ENCODE assay signal across 16 cellular contexts in the genomic region with DNA sequence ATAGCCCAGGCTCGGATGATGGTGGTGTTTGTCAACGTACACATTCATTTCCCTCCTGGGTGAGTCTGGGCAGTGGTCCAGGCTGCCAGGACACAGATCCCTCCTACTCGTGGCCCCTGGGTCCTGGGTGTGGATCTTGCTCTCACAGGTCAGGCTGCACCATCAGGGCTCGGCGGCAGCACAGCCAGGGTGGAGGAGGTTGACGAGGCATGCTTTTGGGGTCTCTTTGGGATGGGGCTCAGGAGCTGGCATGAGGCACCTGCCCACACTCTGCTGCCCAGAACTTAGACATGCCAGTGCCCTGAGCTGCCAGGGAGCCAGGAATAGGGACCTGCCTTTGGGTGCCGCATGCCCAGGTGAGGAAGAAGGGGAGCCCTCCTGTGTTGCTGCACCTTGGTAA. TPM values are rescaled to one million over a fixed set of nuclear protein-coding genes. Genes with fewer than 3 reads are reported as not detected.
A peak's percentile ranks its signal among the peaks of the same experiment; 100 is the strongest.
DNase-seq lines count a peak whose midpoint lies in the region; ATAC-seq and TF ChIP-seq lines count a peak whose summit lies in the region.
"Had no signal": no experiment of that assay in that cellular context is flagged by ENCODE, and none has a peak within 500 bp of the region (broad histone marks: within the 10 kb centered on the region; RNA-seq: fewer than 3 reads in every experiment).

No MANE protein-coding gene starts in this region.

- H3K4me3 ChIP-seq in RWPE2 (ENCODE audit: severe bottlenecking) (no peak overlapping the region), osteoblast (ENCODE audit: insufficient read depth, low read length) (no peak overlapping the region)
- H3K4me3 ChIP-seq: GM23248 had no signal

- H3K4me2 ChIP-seq in osteoblast (ENCODE audit: insufficient read depth, low read length): no peak overlapping the region

- H3K27ac ChIP-seq in RWPE2 (ENCODE audit: poor library complexity, severe bottlenecking) (no peak overlapping the region), osteoblast (ENCODE audit: low read depth, low read length) (no peak overlapping the region)
- H3K27ac ChIP-seq: GM23248 had no signal

- H2AFZ ChIP-seq in osteoblast (ENCODE audit: low read length): no peak overlapping the region
- H2AFZ ChIP-seq: GM23248 had no signal

- TF ChIP-seq CTCF in RWPE2 (IDR thresholded peaks at IDR 0.05; ENCODE audit: poor library complexity, severe bottlenecking): no peak
- TF ChIP-seq CTCF in osteoblast (IDR thresholded peaks at IDR 0.05; ENCODE audit: extremely low read depth, low read depth, low read length): no peak

- H3K27me3 ChIP-seq in RWPE2 (ENCODE audit: insufficient read depth, poor library complexity, severe bottlenecking) (peaks cover 20% of the 10 kb centered on the region), osteoblast (ENCODE audit: insufficient read depth, low read length) (peaks cover 13% of the 10 kb centered on the region)

- DNase-seq in RWPE2 (ENCODE audit: low spot score) (peak; percentile 64), osteoblast (ENCODE audit: insufficient read length, low spot score, missing footprints) (peak; percentile 78), NCI-H510A treated with DMSO at 0.1 percent for 48 hours (lab: John Stamatoyannopoulos, UW) (no peak)
- no peak for DNase-seq in stimulated activated naive B cell treated with anti-CD40 and anti-IgM and Interleukin-4, amounts not matched to agents 10 μg/mL and 1 μg/mL and 100 μg/mL, for 72 hours
- DNase-seq in activated naive CD8-positive, alpha-beta T cell treated with anti-CD3 and anti-CD28 coated beads, Interleukin-2, amount 50 U/mL, for 24 hours: no peak
- DNase-seq: C1 segment of cervical spinal cord; Calu3; CD4-positive, alpha-beta memory T cell; COR-L47; DMS153; DND-41; GM23248; HCEC 1CT had no signal

- no peaks in the 10 kb centered on the region for H3K9me3 Mint-ChIP-seq in stimulated activated naive B cell treated with anti-CD40 and anti-IgM and Interleukin-4, amounts not matched to agents 10 μg/mL and 1 μg/mL and 100 μg/mL, for 72 hours
- H3K9me3 Mint-ChIP-seq in activated naive CD8-positive, alpha-beta T cell treated with anti-CD3 and anti-CD28 coated beads, Interleukin-2, amount 50 U/mL, for 24 hours: no peaks in the 10 kb centered on the region
- H3K9me3 Mint-ChIP-seq: CD4-positive, alpha-beta memory T cell had no signal

- no peaks in the 10 kb centered on the region for H3K79me2 ChIP-seq in osteoblast (ENCODE audit: insufficient read depth, low read length)

- no peak overlapping the region for H3K4me3 Mint-ChIP-seq in stimulated activated naive B cell treated with anti-CD40 and anti-IgM and Interleukin-4, amounts not matched to agents 10 μg/mL and 1 μg/mL and 100 μg/mL, for 72 hours
- H3K4me3 Mint-ChIP-seq in activated naive CD8-positive, alpha-beta T cell treated with anti-CD3 and anti-CD28 coated beads, Interleukin-2, amount 50 U/mL, for 24 hours: no peak overlapping the region
- H3K4me3 Mint-ChIP-seq: CD4-positive, alpha-beta memory T cell had no signal

- H3K36me3 Mint-ChIP-seq in stimulated activated naive B cell treated with anti-CD40 and anti-IgM and Interleukin-4, amounts not matched to agents 10 μg/mL and 1 μg/mL and 100 μg/mL, for 72 hours: no peaks in the 10 kb centered on the region
- no peaks in the 10 kb centered on the region for H3K36me3 Mint-ChIP-seq in activated naive CD8-positive, alpha-beta T cell treated with anti-CD3 and anti-CD28 coated beads, Interleukin-2, amount 50 U/mL, for 24 hours (ENCODE audit: low read depth)
- H3K36me3 Mint-ChIP-seq: CD4-positive, alpha-beta memory T cell had no signal

- peak overlapping the region; percentile 14 for H3K27ac Mint-ChIP-seq in stimulated activated naive B cell treated with anti-CD40 and anti-IgM and Interleukin-4, amounts not matched to agents 10 μg/mL and 1 μg/mL and 100 μg/mL, for 72 hours
- H3K27ac Mint-ChIP-seq in activated naive CD8-positive, alpha-beta T cell treated with anti-CD3 and anti-CD28 coated beads, Interleukin-2, amount 50 U/mL, for 24 hours: no peak overlapping the region

- no peaks in the 10 kb centered on the region for H3K4me1 ChIP-seq in RWPE2 (ENCODE audit: insufficient read depth, poor library complexity, severe bottlenecking)
- H3K4me1 ChIP-seq in osteoblast (ENCODE audit: insufficient read depth, low read length): no peaks in the 10 kb centered on the region

- H3K36me3 ChIP-seq in RWPE2 (ENCODE audit: low read depth) (no peaks in the 10 kb centered on the region), osteoblast (ENCODE audit: insufficient read depth, low read length) (no peaks in the 10 kb centered on the region)

- no peaks in the 10 kb centered on the region for H3K9me3 ChIP-seq in RWPE2 (ENCODE audit: severe bottlenecking)
- H3K9me3 ChIP-seq in osteoblast (ENCODE audit: low read depth, low read length): no peaks in the 10 kb centered on the region

- H3K27me3 Mint-ChIP-seq in stimulated activated naive B cell treated with anti-CD40 and anti-IgM and Interleukin-4, amounts not matched to agents 10 μg/mL and 1 μg/mL and 100 μg/mL, for 72 hours: peaks cover 0 to 4% of the 10 kb centered on the region in 2 donors
- peaks cover 4% of the 10 kb centered on the region for H3K27me3 Mint-ChIP-seq in activated naive CD8-positive, alpha-beta T cell treated with anti-CD3 and anti-CD28 coated beads, Interleukin-2, amount 50 U/mL, for 24 hours

- ATAC-seq in RWPE2 (ENCODE audit: low read depth): no peak
- no peak for ATAC-seq in stimulated activated naive B cell treated with anti-CD40 and anti-IgM and Interleukin-4, amounts not matched to agents 10 μg/mL and 1 μg/mL and 100 μg/mL, for 72 hours (replicated peaks)
- no peak for ATAC-seq in activated naive CD8-positive, alpha-beta T cell treated with anti-CD3 and anti-CD28 coated beads, Interleukin-2, amount 50 U/mL, for 24 hours
- ATAC-seq in GM21737 (IDR thresholded peaks at IDR 0.05; ENCODE audit: unreplicated experiment): no peak

- peaks cover 21 to 31% of the 10 kb centered on the region in 2 donors for H3K4me1 Mint-ChIP-seq in stimulated activated naive B cell treated with anti-CD40 and anti-IgM and Interleukin-4, amounts not matched to agents 10 μg/mL and 1 μg/mL and 100 μg/mL, for 72 hours
- peaks cover 7% of the 10 kb centered on the region for H3K4me1 Mint-ChIP-seq in activated naive CD8-positive, alpha-beta T cell treated with anti-CD3 and anti-CD28 coated beads, Interleukin-2, amount 50 U/mL, for 24 hours

- no peaks in the 10 kb centered on the region for H4K20me1 ChIP-seq in osteoblast (ENCODE audit: insufficient read depth, low read length)

RNA-seq across cellular contexts. Expression of a gene that starts 9.7 kb away (rescaled TPM):
- total RNA-seq in osteoblast: 1.8 and 2.7 TPM in 2 replicates
- total RNA-seq: H1 had no signal

RNA-seq across cellular contexts. Expression of a gene that starts 45.0 kb away (rescaled TPM):
- 3.2 and 5.1 TPM in 2 replicates for total RNA-seq in osteoblast

RNA-seq across cellular contexts. Expression of a gene that starts 49.4 kb away (rescaled TPM):
- total RNA-seq in osteoblast: 5.0 and 8.7 TPM in 2 replicates
- total RNA-seq: A172 had no signal

Comparison
In these comparisons a context has a peak if more than half of its experiments do, and no peak if none do; other contexts are left out.
1. DNase-seq: peak in RWPE2 (single experiment) and osteoblast (single experiment); none in stimulated activated naive B cell treated with anti-CD40 and anti-IgM and Interleukin-4, amounts not matched to agents 10 μg/mL and 1 μg/mL and 100 μg/mL, for 72 hours (single experiment), activated naive CD8-positive, alpha-beta T cell treated with anti-CD3 and anti-CD28 coated beads, Interleukin-2, amount 50 U/mL, for 24 hours (single experiment) and NCI-H510A treated with DMSO at 0.1 percent for 48 hours (single experiment).